In the genomic region with DNA sequence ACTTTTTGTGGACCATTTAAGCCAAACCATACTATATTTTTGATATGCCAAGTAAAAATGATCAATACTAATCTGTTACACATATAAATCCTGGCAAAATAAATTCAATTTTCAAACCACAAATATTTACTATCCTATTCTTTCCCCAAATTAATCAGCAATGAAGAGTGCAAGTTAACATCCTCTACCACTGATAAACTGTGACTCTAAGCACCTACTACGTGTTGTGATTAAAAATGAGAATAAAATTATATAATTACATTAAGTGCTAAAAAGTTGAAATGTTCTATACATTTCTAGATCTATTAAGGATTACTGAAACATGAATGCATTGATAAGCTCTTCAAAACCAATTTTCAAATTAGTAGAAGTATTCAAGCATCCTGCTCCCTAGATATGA, we compare ENCODE assay signal across 8 cellular contexts. TPM values are rescaled to one million over a fixed set of nuclear protein-coding genes. Genes with fewer than 3 reads are reported as not detected.
DNase-seq lines count a peak whose midpoint lies in the region; ATAC-seq and TF ChIP-seq lines count a peak whose summit lies in the region.

No MANE protein-coding gene starts in this region.

- H2AK5ac ChIP-seq in IMR-90 (ENCODE audit: low read depth, low read length): no peak overlapping the region

- POLR2A ChIA-PET in IMR-90 (lab: Charles Lee; ENCODE audit: unreplicated experiment): no interaction called here

- in situ Hi-C loops in IMR-90 (cut with MboI; ENCODE audit: low sequenced_read_pairs): no loop called here

- no peak overlapping the region for H3K18ac ChIP-seq in IMR-90 (ENCODE audit: low read depth, low read length)

- H3K27ac ChIP-seq in IMR-90 (ENCODE audit: insufficient read depth, low read length): no peak overlapping the region; the same call in 1 of the 2 replicates

- peak overlapping the region; percentile 91 for H3K9ac ChIP-seq in IMR-90 (ENCODE audit: low read depth, low read length)

- H3K36me3 Mint-ChIP-seq in naive B cell: no peaks in the 10 kb centered on the region

- no peak overlapping the region for H2AK9ac ChIP-seq in IMR-90 (replicated peaks; ENCODE audit: low read depth, low read length, poor library complexity)

- no peaks in the 10 kb centered on the region for H4K20me1 ChIP-seq in IMR-90 (ENCODE audit: insufficient read depth, low read length)

- no peak overlapping the region for H4K91ac ChIP-seq in IMR-90 (ENCODE audit: insufficient read depth, low read depth, low read length)

- no peaks in the 10 kb centered on the region; the same call in 1 of the 2 replicates for H3K27me3 ChIP-seq in IMR-90 (ENCODE audit: control insufficient read depth, insufficient read depth, low read length)

- no CpG with 5 or more reads among the region's 1 CpG for WGBS in IMR-90 (ENCODE audit: extremely low coverage in 2 of 2, insufficient read length in 1 of 2), 2 experiments

- peak overlapping the region; percentile 52 to 95 (median 85) for H3K4me3 Mint-ChIP-seq in naive B cell

- DNase-seq in AG10803 (ENCODE audit: low read depth) (no peak), IMR-90 (no peak), cardiac fibroblast (ENCODE audit: low read depth in 2 of 2) (no peak), naive B cell (no peak), NCI-H1105 treated with DMSO at 0.1 percent for 48 hours (lab: John Stamatoyannopoulos, UW) (no peak)
- DNase-seq in stimulated activated naive CD4-positive, alpha-beta T cell (lab: John Stamatoyannopoulos, UW): no peak

- peak overlapping the region in 3 of 6 donors; percentile 39 to 91 (median 89) for H3K27ac Mint-ChIP-seq in naive B cell

- H3K4me1 Mint-ChIP-seq in naive B cell: peaks cover 10 to 24% (median 11%) of the 10 kb centered on the region in 3 donors

- dilution Hi-C loops in IMR-90 (cut with HindIII; ENCODE audit: low sequenced_read_pairs, unreplicated experiment): no loop called here

- no peaks in the 10 kb centered on the region for H3K27me3 Mint-ChIP-seq in naive B cell

- H3K36me3 ChIP-seq in IMR-90 (ENCODE audit: control insufficient read depth, insufficient read depth, low read length): no peaks in the 10 kb centered on the region

- no peak overlapping the region for H4K5ac ChIP-seq in IMR-90 (ENCODE audit: low read depth, low read length)

- CTCF ChIA-PET in IMR-90 (lab: Yijun Ruan, JAX): interaction anchor here (0.5 to 0.6 kb wide), 2 partner anchors 73 to 90 kb away, joined by 3 read pairs; no protein-coding TSS in a partner anchor

- no peaks in the 10 kb centered on the region; the same call in 1 of the 2 replicates for H3K9me1 ChIP-seq in IMR-90 (ENCODE audit: insufficient read depth, low read length)

- no peak overlapping the region for H4K8ac ChIP-seq in IMR-90 (ENCODE audit: low read depth in 2 of 2, low read length in 2 of 2)

- intact Hi-C loops in IMR-90 (cut with micrococcal nuclease): no loop called here

- no peak overlapping the region for H3K23ac ChIP-seq in IMR-90 (ENCODE audit: low read depth, low read length)

- H3K4me1 ChIP-seq in IMR-90 (ENCODE audit: control insufficient read depth, insufficient read depth, low read length): no peaks in the 10 kb centered on the region

- TF ChIP-seq CTCF in AG10803 (conservative IDR thresholded peaks at IDR 0.05; ENCODE audit: low read length): no peak
- TF ChIP-seq CTCF in IMR-90 (conservative IDR thresholded peaks at IDR 0.05; ENCODE audit: low read depth, low read length): no peak
- no peak for TF ChIP-seq CTCF in cardiac fibroblast (IDR thresholded peaks at IDR 0.05; ENCODE audit: low read depth, low read length)

- no peak overlapping the region for H2BK15ac ChIP-seq in IMR-90 (ENCODE audit: low read depth, low read length)

- no peak for TF ChIP-seq RAD21 in IMR-90 (IDR thresholded peaks at IDR 0.05; ENCODE audit: low read length)

- no TSS peak for BruUV-seq in IMR-90 (replicated peaks; lab: Mats Ljungman, UMichigan)

- peak overlapping the region; percentile 68 for H3K4me3 ChIP-seq in AG10803 (ENCODE audit: low read length)
- H3K4me3 ChIP-seq in IMR-90 (ENCODE audit: insufficient read depth, low read depth, low read length): peak overlapping the region; percentile 99
- peak overlapping the region; percentile 53 to 65 for H3K4me3 ChIP-seq in cardiac fibroblast (replicated peaks in 1 of 2; ENCODE audit: low read depth in 2 of 2, low read length in 2 of 2)

- H2BK5ac ChIP-seq in IMR-90 (ENCODE audit: low read depth, low read length, poor library complexity, severe bottlenecking): no peak overlapping the region

- no peaks in the 10 kb centered on the region for H3K9me3 ChIP-seq in IMR-90 (ENCODE audit: control insufficient read depth, insufficient read depth, low read length)

- no peak overlapping the region for H3K4ac ChIP-seq in IMR-90 (ENCODE audit: low read depth, low read length)

- no peak overlapping the region for H2BK120ac ChIP-seq in IMR-90 (ENCODE audit: low read depth, low read length)

- H3K4me2 ChIP-seq in IMR-90 (ENCODE audit: low read depth, low read length): peak overlapping the region; percentile 80

- no peak overlapping the region for H3K56ac ChIP-seq in IMR-90 (ENCODE audit: extremely low read depth, insufficient read depth, low read length)

- H2BK20ac ChIP-seq in IMR-90 (ENCODE audit: low read depth, low read length): no peak overlapping the region

- H3K14ac ChIP-seq in IMR-90 (replicated peaks; ENCODE audit: low read depth, low read length): no peak overlapping the region

- H3K9me3 Mint-ChIP-seq in naive B cell: peaks cover 0 to 4% (median 0%) of the 10 kb centered on the region in 7 donors

- ATAC-seq in IMR-90 (ENCODE audit: low read depth) (no peak), naive B cell (ENCODE audit: low read depth in 2 of 2) (no peak), HG03280 (IDR thresholded peaks at IDR 0.05; ENCODE audit: unreplicated experiment) (no peak), HG03571 (IDR thresholded peaks at IDR 0.05; ENCODE audit: unreplicated experiment) (no peak)

- TF ChIP-seq POLR2A in IMR-90 (IDR thresholded peaks at IDR 0.05; ENCODE audit: low read depth, low read length): no peak

- no peak overlapping the region for H2AFZ ChIP-seq in IMR-90 (replicated peaks; ENCODE audit: low read length, poor library complexity)

- H3K79me1 ChIP-seq in IMR-90 (ENCODE audit: low read depth in 1 of 2, low read length in 2 of 2): peaks cover 0 to 6% of the 10 kb centered on the region in 2 experiments; a peak in 2 of 4 replicates

TF ChIP-seq in IMR-90, 13 proteins besides CTCF, POLR2A, EP300 and RAD21:
- TF ChIP-seq, protein P1, sequence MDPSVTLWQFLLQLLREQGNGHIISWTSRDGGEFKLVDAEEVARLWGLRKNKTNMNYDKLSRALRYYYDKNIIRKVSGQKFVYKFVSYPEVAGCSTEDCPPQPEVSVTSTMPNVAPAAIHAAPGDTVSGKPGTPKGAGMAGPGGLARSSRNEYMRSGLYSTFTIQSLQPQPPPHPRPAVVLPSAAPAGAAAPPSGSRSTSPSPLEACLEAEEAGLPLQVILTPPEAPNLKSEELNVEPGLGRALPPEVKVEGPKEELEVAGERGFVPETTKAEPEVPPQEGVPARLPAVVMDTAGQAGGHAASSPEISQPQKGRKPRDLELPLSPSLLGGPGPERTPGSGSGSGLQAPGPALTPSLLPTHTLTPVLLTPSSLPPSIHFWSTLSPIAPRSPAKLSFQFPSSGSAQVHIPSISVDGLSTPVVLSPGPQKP (IDR thresholded peaks at IDR 0.05; ENCODE audit: borderline replicate concordance, low read depth, low read length): no peak
- TF ChIP-seq CEBPB (IDR thresholded peaks at IDR 0.05; ENCODE audit: low read depth, low read length): no peak
- TF ChIP-seq RCOR1 (IDR thresholded peaks at IDR 0.05; ENCODE audit: insufficient replicate concordance, low read length): no peak
- no peak for TF ChIP-seq BHLHE40 (IDR thresholded peaks at IDR 0.05; ENCODE audit: low read depth, low read length)
- TF ChIP-seq MAFK (IDR thresholded peaks at IDR 0.05; ENCODE audit: low read depth, low read length): no peak
- TF ChIP-seq, protein P2, sequence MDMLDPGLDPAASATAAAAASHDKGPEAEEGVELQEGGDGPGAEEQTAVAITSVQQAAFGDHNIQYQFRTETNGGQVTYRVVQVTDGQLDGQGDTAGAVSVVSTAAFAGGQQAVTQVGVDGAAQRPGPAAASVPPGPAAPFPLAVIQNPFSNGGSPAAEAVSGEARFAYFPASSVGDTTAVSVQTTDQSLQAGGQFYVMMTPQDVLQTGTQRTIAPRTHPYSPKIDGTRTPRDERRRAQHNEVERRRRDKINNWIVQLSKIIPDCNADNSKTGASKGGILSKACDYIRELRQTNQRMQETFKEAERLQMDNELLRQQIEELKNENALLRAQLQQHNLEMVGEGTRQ (IDR thresholded peaks at IDR 0.05; ENCODE audit: low read depth, low read length): no peak
- no peak for TF ChIP-seq SMC3 (IDR thresholded peaks at IDR 0.05; ENCODE audit: low read depth, low read length)

RNA-seq across cellular contexts. Expression of a gene that starts 3.4 kb away (rescaled TPM):
- 7.5 and 11.1 TPM in 2 replicates for total RNA-seq in IMR-90 (2012; rRNA removed)
- 2.0 and 2.4 TPM in 2 replicates for polyA plus RNA-seq in IMR-90 (2012; rRNA removed)
- polyA plus RNA-seq in IMR-90 (2012; cell fraction: cytosol; rRNA removed): 0.44 and 0.73 TPM in 2 replicates
- polyA plus RNA-seq in IMR-90 (2012; cell fraction: nucleus; rRNA removed; ENCODE audit: low replicate concordance): 0.47 and 6.5 TPM in 2 replicates
- polyA plus RNA-seq in naive B cell (ENCODE audit: low read depth in 6 of 6): 1 to 10 TPM in 5 of 6 donors, not detected in 1; 2.5 to 4.5 (median 3.3) TPM

RNA-seq across cellular contexts. Expression of a gene that starts 31.2 kb away (rescaled TPM):
- total RNA-seq in IMR-90 (2012; rRNA removed): 416 and 419 TPM in 2 replicates
- 71.8 and 97.9 TPM in 2 replicates for polyA plus RNA-seq in IMR-90 (2012; rRNA removed)
- 25.4 and 26.6 TPM in 2 replicates for polyA plus RNA-seq in IMR-90 (2012; cell fraction: cytosol; rRNA removed)
- polyA plus RNA-seq in IMR-90 (2012; cell fraction: nucleus; rRNA removed; ENCODE audit: low replicate concordance): 23.5 and 133 TPM in 2 replicates
- polyA plus RNA-seq in naive B cell (ENCODE audit: low read depth in 6 of 6): 100 to 1,000 TPM in 5 of 6 donors, 10 to 100 TPM in 1; 86.9 to 162 (median 128) TPM
